Comparison of ENCODE assay signal across 2 cellular contexts in the genomic region with DNA sequence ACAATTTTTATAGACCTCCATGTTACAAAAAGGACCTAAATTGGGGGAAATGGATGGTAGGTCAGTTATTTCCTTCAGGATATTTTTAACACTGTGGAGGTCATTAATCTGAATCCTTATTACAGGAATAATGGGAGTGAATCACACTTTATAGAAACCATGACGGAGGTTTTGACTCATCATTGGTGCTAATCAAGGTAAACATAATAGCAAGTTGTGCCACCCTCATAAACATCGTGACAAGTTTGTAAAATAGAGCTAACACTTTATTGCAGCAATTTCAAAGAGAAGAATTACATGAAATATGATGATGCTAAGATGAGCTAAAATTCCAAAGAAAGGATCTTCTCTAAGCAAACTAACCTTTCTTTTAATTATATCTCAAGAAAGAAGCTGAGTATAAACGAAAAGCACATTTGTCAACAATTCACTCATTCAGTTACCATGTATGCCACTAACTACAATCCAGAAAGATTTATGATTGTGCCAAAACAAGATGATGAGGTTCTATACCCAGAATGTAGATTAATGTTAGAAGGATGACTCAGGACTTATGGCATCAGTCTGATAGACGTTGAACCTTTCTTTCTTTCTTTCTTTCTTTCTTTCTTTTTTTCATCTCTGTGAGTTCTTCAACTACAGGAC.
TF ChIP-seq lines count a peak whose summit lies in the region.

No MANE protein-coding gene starts in this region.

TF ChIP-seq in A549, 52 proteins besides CTCF, POLR2A, EP300 and RAD21:
- TF ChIP-seq KDM5A (IDR thresholded peaks at IDR 0.05) (no peak), JUNB (IDR thresholded peaks at IDR 0.05) (peak; percentile 63; the same call in 1 of the 2 replicates), FOSL2 (IDR thresholded peaks at IDR 0.05) (peak; percentile 32; the same call in 1 of the 2 replicates), FOSL2 (CRISPR knock-in tag; IDR thresholded peaks at IDR 0.05) (peak; percentile 60), MAFK (IDR thresholded peaks at IDR 0.05; ENCODE audit: partially characterized antibody) (peak; percentile 81), SREBF2 (IDR thresholded peaks at IDR 0.05) (no peak)
- TF ChIP-seq, protein P1, sequence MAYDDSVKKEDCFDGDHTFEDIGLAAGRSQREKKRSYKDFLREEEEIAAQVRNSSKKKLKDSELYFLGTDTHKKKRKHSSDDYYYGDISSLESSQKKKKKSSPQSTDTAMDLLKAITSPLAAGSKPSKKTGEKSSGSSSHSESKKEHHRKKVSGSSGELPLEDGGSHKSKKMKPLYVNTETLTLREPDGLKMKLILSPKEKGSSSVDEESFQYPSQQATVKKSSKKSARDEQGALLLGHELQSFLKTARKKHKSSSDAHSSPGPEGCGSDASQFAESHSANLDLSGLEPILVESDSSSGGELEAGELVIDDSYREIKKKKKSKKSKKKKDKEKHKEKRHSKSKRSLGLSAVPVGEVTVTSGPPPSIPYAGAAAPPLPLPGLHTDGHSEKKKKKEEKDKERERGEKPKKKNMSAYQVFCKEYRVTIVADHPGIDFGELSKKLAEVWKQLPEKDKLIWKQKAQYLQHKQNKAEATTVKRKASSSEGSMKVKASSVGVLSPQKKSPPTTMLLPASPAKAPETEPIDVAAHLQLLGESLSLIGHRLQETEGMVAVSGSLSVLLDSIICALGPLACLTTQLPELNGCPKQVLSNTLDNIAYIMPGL (CRISPR knock-in tag; IDR thresholded peaks at IDR 0.05; ENCODE audit: borderline replicate concordance) = no peak; the same call in 1 of the 2 replicates
TF ChIP-seq in A549: peak in this region for 3.

TF ChIP-seq in IMR-90, 13 proteins besides CTCF, POLR2A, EP300 and RAD21:
- TF ChIP-seq, protein P2, sequence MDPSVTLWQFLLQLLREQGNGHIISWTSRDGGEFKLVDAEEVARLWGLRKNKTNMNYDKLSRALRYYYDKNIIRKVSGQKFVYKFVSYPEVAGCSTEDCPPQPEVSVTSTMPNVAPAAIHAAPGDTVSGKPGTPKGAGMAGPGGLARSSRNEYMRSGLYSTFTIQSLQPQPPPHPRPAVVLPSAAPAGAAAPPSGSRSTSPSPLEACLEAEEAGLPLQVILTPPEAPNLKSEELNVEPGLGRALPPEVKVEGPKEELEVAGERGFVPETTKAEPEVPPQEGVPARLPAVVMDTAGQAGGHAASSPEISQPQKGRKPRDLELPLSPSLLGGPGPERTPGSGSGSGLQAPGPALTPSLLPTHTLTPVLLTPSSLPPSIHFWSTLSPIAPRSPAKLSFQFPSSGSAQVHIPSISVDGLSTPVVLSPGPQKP (IDR thresholded peaks at IDR 0.05; ENCODE audit: borderline replicate concordance, low read depth, low read length) = no peak
- no peak for TF ChIP-seq MAFK (IDR thresholded peaks at IDR 0.05; ENCODE audit: low read depth, low read length)
- TF ChIP-seq CEBPB (IDR thresholded peaks at IDR 0.05; ENCODE audit: low read depth, low read length) = no peak
- TF ChIP-seq NFE2L2 (IDR thresholded peaks at IDR 0.05; ENCODE audit: low read depth, low read length) = peak; percentile 20; the same call in 1 of the 2 replicates
- TF ChIP-seq SMC3 (IDR thresholded peaks at IDR 0.05; ENCODE audit: low read depth, low read length) = no peak
